8 cellular contexts compared by ENCODE assay signal in genomic region chr13:46797468-46798237, GRCh38. TPM values are rescaled to one million over a fixed set of nuclear protein-coding genes. Genes with fewer than 3 reads are reported as not detected.
DNase-seq lines count a peak whose midpoint lies in the region; FAIRE-seq and TF ChIP-seq lines count a peak whose summit lies in the region.

No MANE protein-coding gene starts in this region.

- FAIRE-seq in GM12891 (lab: Jason Lieb, UNC), result peak; percentile 66

- no peaks in the 10 kb centered on the region for H3K9me3 Mint-ChIP-seq in osteocyte (ENCODE audit: unreplicated experiment)

- no peak for TF ChIP-seq CTCF in osteocyte (IDR thresholded peaks at IDR 0.05)

- no peak for TF ChIP-seq POLR2A in GM12891 (IDR thresholded peaks at IDR 0.05; ENCODE audit: low read depth, low read length)

- H3K4me1 ChIP-seq in SJCRH30 (peaks cover 7% of the 10 kb centered on the region), esophagus (ENCODE audit: control insufficient read depth in 2 of 2, insufficient read depth in 2 of 2, low read length in 1 of 2) (peaks cover 0 to 2% of the 10 kb centered on the region in 2 donors)

- peak overlapping the region; percentile 89 for H3K4me3 ChIP-seq in SJCRH30
- peak overlapping the region; percentile 73 to 82 for H3K4me3 ChIP-seq in esophagus (ENCODE audit: low read depth in 1 of 2, low read length in 2 of 2)

- H3K27ac Mint-ChIP-seq in osteocyte (ENCODE audit: unreplicated experiment), result peak overlapping the region; percentile 93

- H3K4me1 Mint-ChIP-seq in osteocyte (ENCODE audit: unreplicated experiment), result peaks cover 39% of the 10 kb centered on the region

- H3K36me3 ChIP-seq in SJCRH30 (no peaks in the 10 kb centered on the region), esophagus (ENCODE audit: control insufficient read depth in 2 of 2, insufficient read depth in 2 of 2, low read length in 1 of 2) (no peaks in the 10 kb centered on the region)

- no peaks in the 10 kb centered on the region for H3K27me3 ChIP-seq in SJCRH30
- no peaks in the 10 kb centered on the region for H3K27me3 ChIP-seq in esophagus (ENCODE audit: control insufficient read depth in 1 of 2, insufficient read depth in 2 of 2, low read length in 2 of 2)

- H3K36me3 Mint-ChIP-seq in osteocyte (ENCODE audit: unreplicated experiment), result peaks cover 1% of the 10 kb centered on the region

- 29 to 40% methylated on average over 11 of the region's 11 CpGs for WGBS in esophagus, 2 donors

- H3K9me3 ChIP-seq in SJCRH30 (replicated peaks) (no peaks in the 10 kb centered on the region), esophagus (ENCODE audit: control insufficient read depth in 2 of 2, insufficient read depth in 1 of 2, low read depth in 1 of 2, low read length in 1 of 2) (no peaks in the 10 kb centered on the region)

- H3K27me3 Mint-ChIP-seq in osteocyte (ENCODE audit: unreplicated experiment), result no peaks in the 10 kb centered on the region

- no peak for DNase-seq in GM12891 (ENCODE audit: insufficient read length, low spot score)
- peak in 1 of 2 experiments; percentile 22 for DNase-seq in SJCRH30
- no peak for DNase-seq in osteocyte (ENCODE audit: extremely low spot score, unreplicated experiment)
- DNase-seq in activated effector memory CD4-positive, alpha-beta T cell treated with Interleukin-2 at 50 U/mL for 16 hours, result no peak
- DNase-seq in SHP77 treated with DMSO at 0.1 percent for 48 hours (lab: John Stamatoyannopoulos, UW), result no peak
- no peak for DNase-seq in islet precursor cell
- DNase-seq in mesenteric fat pad (ENCODE audit: low spot score), result no peak

- H3K27ac ChIP-seq in SJCRH30 (peak overlapping the region; percentile 84), esophagus (ENCODE audit: low read depth in 2 of 2, low read length in 1 of 2) (peak overlapping the region; percentile 83 to 88)

- peak overlapping the region; percentile 88 for H3K4me3 Mint-ChIP-seq in osteocyte (ENCODE audit: unreplicated experiment)

TF ChIP-seq in GM12891, 5 proteins besides CTCF, POLR2A, EP300 and RAD21:
- TF ChIP-seq POU2F2 (IDR thresholded peaks at IDR 0.05; ENCODE audit: low read depth, low read length) (no peak), POLR2AphosphoS5 (IDR thresholded peaks at IDR 0.05; ENCODE audit: low read depth, low read length) (no peak), PAX5 (IDR thresholded peaks at IDR 0.05; ENCODE audit: insufficient read depth, low read length, severe bottlenecking) (no peak), SPI1 (IDR thresholded peaks at IDR 0.05; ENCODE audit: low read depth, low read length) (no peak), TAF1 (IDR thresholded peaks at IDR 0.05; ENCODE audit: low read depth, low read length) (no peak)

RNA-seq across cellular contexts. Expression of gene ESD, which starts 0.7 kb away (rescaled TPM):
- polyA plus RNA-seq in GM12891 (2012; ENCODE audit: low read depth, missing spikeins), result 128 TPM
- total RNA-seq in SJCRH30 (2014; rRNA removed; shearing (Covaris generic)), result 138 and 148 TPM in 2 replicates
- 10 to 100 TPM; 35.8 to 87.7 TPM for polyA plus RNA-seq in esophagus
- total RNA-seq in osteocyte (98.5 and 98.6 TPM in 2 replicates), mesenteric fat pad (88.2 TPM)
